Comparison of ENCODE assay signal across 29 cellular contexts in the genomic region with DNA sequence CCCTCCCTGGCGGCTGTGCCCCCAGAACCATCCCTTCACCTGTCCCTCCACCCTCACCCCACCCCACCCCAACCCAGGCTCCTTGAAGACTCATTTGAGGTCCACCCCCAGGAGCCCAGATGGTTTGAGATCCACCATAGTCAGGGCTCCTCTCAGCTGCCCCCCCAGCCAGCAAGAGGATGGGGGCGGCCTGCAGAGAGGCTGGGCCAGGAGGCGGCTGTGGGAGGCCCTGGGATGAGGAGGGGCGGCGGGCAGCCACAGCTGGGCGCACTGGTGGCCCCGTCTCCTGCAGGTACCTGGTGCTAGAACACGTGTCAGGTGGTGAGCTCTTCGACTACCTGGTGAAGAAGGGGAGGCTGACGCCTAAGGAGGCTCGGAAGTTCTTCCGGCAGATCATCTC.
"Had no signal": no experiment of that assay in that cellular context is flagged by ENCODE, and none has a peak within 500 bp of the region (broad histone marks: within the 10 kb centered on the region; RNA-seq: fewer than 3 reads in every experiment).

No MANE protein-coding gene starts in this region.

- H3K4me3 ChIP-seq: ascending aorta, cardiac muscle cell had no signal

- H3K27ac ChIP-seq: ascending aorta, cardiac muscle cell, VCaP had no signal

- H3K27me3 ChIP-seq: cardiac muscle cell had no signal

- H3K36me3 ChIP-seq: ascending aorta, cardiac muscle cell had no signal

- ATAC-seq: activated CD8-positive, alpha-beta T cell treated with anti-CD3 and anti-CD28 coated beads for 36 hours; activated naive CD8-positive, alpha-beta T cell treated with anti-CD3 and anti-CD28 coated beads, Interleukin-2, amount 50 U/mL, for 24 hours; activated T-cell treated with anti-CD3 and anti-CD28 coated beads, Interleukin-2, amount 50 U/mL, for 4 hours; activated T-cell treated with anti-CD3 and anti-CD28 coated beads, Interleukin-2, amount 50 U/mL, for 72 hours; activated T-helper 17 cell treated with anti-CD3 and anti-CD28 coated beads, Interleukin-2, amount 50 U/mL, for 72 hours had no signal

- H3K9me3 ChIP-seq: ascending aorta had no signal

- DNase-seq: activated B cell treated with CpG ODN at 0.5 μM for 24 hours; activated CD4-positive, alpha-beta memory T cell treated with anti-CD3 and anti-CD28 coated beads for 36 hours; activated CD4-positive, alpha-beta T cell treated with anti-CD3 and anti-CD28 coated beads for 4 hours; activated CD4-positive, alpha-beta T cell treated with anti-CD3 and anti-CD28 coated beads, Interleukin-2, amount 10 ng/mL, durations not matched to agents 24 days and 14 days; activated CD4-positive, alpha-beta T cell treated with anti-CD3 and anti-CD28 coated beads, Interleukin-2, amount 50 U/mL, for 1 hour; activated CD4-positive, alpha-beta T cell treated with anti-CD3 and anti-CD28 coated beads, Interleukin-2, amount 50 U/mL, for 4 hours; activated CD4-positive, CD25-positive, alpha-beta regulatory T cell treated with anti-CD3 and anti-CD28 coated beads, Interleukin-2, amount 50 U/mL, for 72 hours; activated CD8-positive, alpha-beta memory T cell treated with anti-CD3 and anti-CD28 coated beads, Interleukin-2, amount 50 U/mL, for 4 hours; activated CD8-positive, alpha-beta T cell treated with anti-CD3 and anti-CD28 coated beads for 36 hours; activated effector memory CD4-positive, alpha-beta T cell treated with anti-CD3 and anti-CD28 coated beads, Interleukin-2, amount 50 U/mL, for 16 hours; activated gamma-delta T cell treated with Interleukin-2 at 50 U/mL for 16 hours; activated naive CD4-positive, alpha-beta T cell; activated naive CD4-positive, alpha-beta T cell treated with anti-CD3 and anti-CD28 coated beads for 36 hours; activated naive CD8-positive, alpha-beta T cell treated with anti-CD3 and anti-CD28 coated beads, Interleukin-2, amount 10 ng/mL, durations not matched to agents 7 days and 5 days; activated naive CD8-positive, alpha-beta T cell treated with anti-CD3 and anti-CD28 coated beads, Interleukin-2, amount 50 U/mL, for 24 hours; activated T-cell treated with anti-CD3 and anti-CD28 coated beads for 4 hours; activated T-cell treated with anti-CD3 and anti-CD28 coated beads, Interleukin-2, amount 50 U/mL, for 1 hour; activated T-cell treated with anti-CD3 and anti-CD28 coated beads, Interleukin-2, amount 50 U/mL, for 4 hours; activated T-cell treated with anti-CD3 and anti-CD28 coated beads, Interleukin-2, amount 50 U/mL, for 72 hours; amygdala; anterior cingulate cortex; caudate nucleus; cerebellar nuclear complex; T-helper 2 cell; T-helper 9 cell had no signal

- H3K4me1 ChIP-seq: ascending aorta had no signal
